ENCODE assay signal across 11 cellular contexts in the genomic region with DNA sequence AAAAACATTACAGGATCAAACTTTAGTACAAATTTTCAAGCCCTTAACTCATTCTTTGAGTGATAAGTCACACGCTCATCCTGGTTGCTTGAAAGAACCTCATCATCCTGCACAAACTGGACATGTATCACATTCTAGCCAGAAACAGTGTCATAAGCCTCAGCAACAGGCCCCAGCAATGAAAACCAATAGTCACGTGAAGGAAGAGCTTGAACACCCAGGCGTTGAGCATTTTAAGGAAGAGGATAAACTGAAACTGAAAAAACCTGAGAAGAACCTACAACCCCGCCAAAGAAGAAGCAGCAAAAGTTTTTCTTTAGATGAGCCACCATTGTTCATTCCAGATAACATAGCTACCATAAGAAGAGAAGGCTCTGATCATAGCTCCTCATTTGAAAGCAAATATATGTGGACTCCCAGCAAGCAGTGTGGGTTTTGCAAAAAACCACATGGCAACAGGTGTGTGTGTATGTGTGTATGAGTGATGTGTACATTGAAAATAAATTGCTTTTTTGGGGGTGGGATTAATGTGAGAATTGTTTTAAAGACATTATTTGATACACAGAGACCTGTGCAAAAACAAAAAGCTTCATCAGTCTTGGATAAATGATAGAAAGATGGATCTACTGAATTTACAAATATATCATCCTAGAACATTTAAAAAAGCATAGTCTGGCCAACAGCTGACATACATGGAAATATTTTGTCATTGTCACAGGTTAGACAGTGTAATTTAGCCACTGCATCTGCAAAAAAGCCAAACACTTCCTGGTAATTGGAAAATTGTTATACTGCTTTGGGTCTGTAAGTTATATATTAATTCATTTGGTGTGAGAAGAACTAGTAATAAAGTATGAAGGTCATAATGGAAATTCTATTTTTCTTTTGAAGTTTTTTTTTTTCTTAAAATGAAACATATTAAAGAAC. TPM values are rescaled to one million over a fixed set of nuclear protein-coding genes. Genes with fewer than 3 reads are reported as not detected.
DNase-seq lines count a peak whose midpoint lies in the region; ATAC-seq and TF ChIP-seq lines count a peak whose summit lies in the region.
"Had no signal": no experiment of that assay in that cellular context is flagged by ENCODE, and none has a peak within 500 bp of the region (broad histone marks: within the 10 kb centered on the region; RNA-seq: fewer than 3 reads in every experiment).

No MANE protein-coding gene starts in this region.

- no peak overlapping the region for H3K27ac ChIP-seq in Panc1 (ENCODE audit: low read length)
- H3K27ac ChIP-seq: esophagus squamous epithelium, thyroid gland had no signal

- in situ Hi-C loops in Panc1 (cut with HindIII; ENCODE audit: low pct_unique_long_range_greater_than_20kb, low sequenced_read_pairs) = no loop called here

- H3K9me3 Mint-ChIP-seq in activated CD8-positive, alpha-beta memory T cell treated with anti-CD3 and anti-CD28 coated beads, Interleukin-2, amount 10 ng/mL, durations not matched to agents 7 days and 5 days (ENCODE audit: low read depth) = no peaks in the 10 kb centered on the region
- no peaks in the 10 kb centered on the region for H3K9me3 Mint-ChIP-seq in stimulated activated naive CD8-positive, alpha-beta T cell treated with anti-CD3 and anti-CD28 coated beads, Interleukin-15, Interleukin-2, amounts not matched to agents 100 ng/mL and 50 ng/mL, for 24 hours

- TF ChIP-seq CTCF in Panc1 (IDR thresholded peaks at IDR 0.05) = no peak

- no peaks in the 10 kb centered on the region for H3K27me3 ChIP-seq in Panc1 (ENCODE audit: control insufficient read depth, insufficient read depth, low read length)
- H3K27me3 ChIP-seq: esophagus squamous epithelium, thyroid gland had no signal

- CTCF ChIA-PET in activated CD8-positive, alpha-beta memory T cell treated with anti-CD3 and anti-CD28 coated beads, Interleukin-2, amount 10 ng/mL, durations not matched to agents 7 days and 5 days (lab: Charles Lee) = interaction anchor here (0.8 to 1.8 kb wide), 4 partner anchors 18 to 111 kb away, joined by 3 to 4 read pairs (median 4); a partner anchor contains a TSS
- CTCF ChIA-PET in Panc1 (lab: Charles Lee) = no interaction called here

- no peaks in the 10 kb centered on the region for H3K4me1 ChIP-seq in Panc1 (ENCODE audit: control insufficient read depth, insufficient read depth, low read length)
- H3K4me1 ChIP-seq: esophagus squamous epithelium had no signal

- H3K36me3 Mint-ChIP-seq in activated CD8-positive, alpha-beta memory T cell treated with anti-CD3 and anti-CD28 coated beads, Interleukin-2, amount 10 ng/mL, durations not matched to agents 7 days and 5 days = peaks cover 39% of the 10 kb centered on the region
- peaks cover 58% of the 10 kb centered on the region for H3K36me3 Mint-ChIP-seq in stimulated activated naive CD8-positive, alpha-beta T cell treated with anti-CD3 and anti-CD28 coated beads, Interleukin-15, Interleukin-2, amounts not matched to agents 100 ng/mL and 50 ng/mL, for 24 hours (ENCODE audit: low read depth)

- H3K4me1 Mint-ChIP-seq in activated CD8-positive, alpha-beta memory T cell treated with anti-CD3 and anti-CD28 coated beads, Interleukin-2, amount 10 ng/mL, durations not matched to agents 7 days and 5 days = peaks cover 15% of the 10 kb centered on the region
- peaks cover 44% of the 10 kb centered on the region for H3K4me1 Mint-ChIP-seq in stimulated activated naive CD8-positive, alpha-beta T cell treated with anti-CD3 and anti-CD28 coated beads, Interleukin-15, Interleukin-2, amounts not matched to agents 100 ng/mL and 50 ng/mL, for 24 hours (ENCODE audit: low read depth)

- ATAC-seq in activated CD8-positive, alpha-beta memory T cell treated with anti-CD3 and anti-CD28 coated beads, Interleukin-2, amount 10 ng/mL, durations not matched to agents 7 days and 5 days = peak; percentile 36
- ATAC-seq in HG02970 (IDR thresholded peaks at IDR 0.05; ENCODE audit: low FRiP score, unreplicated experiment) = peak; percentile 51
- ATAC-seq in Panc1 = no peak

- DNase-seq in activated CD8-positive, alpha-beta memory T cell treated with anti-CD3 and anti-CD28 coated beads, Interleukin-2, amount 10 ng/mL, durations not matched to agents 7 days and 5 days = no peak
- DNase-seq in activated CD8-positive, alpha-beta memory T cell treated with anti-CD3 and anti-CD28 coated beads, Interleukin-2, amount 50 U/mL, for 48 hours = no peak
- DNase-seq in Panc1 (ENCODE audit: low read depth, low spot score) (no peak), NCI-H2227 treated with DMSO at 0.1 percent for 48 hours (lab: John Stamatoyannopoulos, UW) (no peak), NCI-H524 (lab: John Stamatoyannopoulos, UW) (no peak)
- DNase-seq in stimulated activated CD4-positive, alpha-beta T cell treated with anti-CD3 and anti-CD28 coated beads, Interleukin-2, amount 100 ng/mL, for 48 hours = no peak
- DNase-seq: esophagus squamous epithelium, posterior cingulate gyrus, thyroid gland had no signal

- peak overlapping the region; percentile 40 for H3K27ac Mint-ChIP-seq in activated CD8-positive, alpha-beta memory T cell treated with anti-CD3 and anti-CD28 coated beads, Interleukin-2, amount 10 ng/mL, durations not matched to agents 7 days and 5 days
- peak overlapping the region; percentile 54 for H3K27ac Mint-ChIP-seq in stimulated activated naive CD8-positive, alpha-beta T cell treated with anti-CD3 and anti-CD28 coated beads, Interleukin-15, Interleukin-2, amounts not matched to agents 100 ng/mL and 50 ng/mL, for 24 hours

- H3K27me3 Mint-ChIP-seq in activated CD8-positive, alpha-beta memory T cell treated with anti-CD3 and anti-CD28 coated beads, Interleukin-2, amount 10 ng/mL, durations not matched to agents 7 days and 5 days = no peaks in the 10 kb centered on the region
- H3K27me3 Mint-ChIP-seq in stimulated activated naive CD8-positive, alpha-beta T cell treated with anti-CD3 and anti-CD28 coated beads, Interleukin-15, Interleukin-2, amounts not matched to agents 100 ng/mL and 50 ng/mL, for 24 hours = no peaks in the 10 kb centered on the region

- no peaks in the 10 kb centered on the region for H3K9me3 ChIP-seq in Panc1 (ENCODE audit: control insufficient read depth, insufficient read depth, low read depth, low read length)
- H3K9me3 ChIP-seq: esophagus squamous epithelium, thyroid gland had no signal

- peak overlapping the region; percentile 13 for H3K4me3 Mint-ChIP-seq in activated CD8-positive, alpha-beta memory T cell treated with anti-CD3 and anti-CD28 coated beads, Interleukin-2, amount 10 ng/mL, durations not matched to agents 7 days and 5 days
- peak overlapping the region; percentile 4 for H3K4me3 Mint-ChIP-seq in stimulated activated naive CD8-positive, alpha-beta T cell treated with anti-CD3 and anti-CD28 coated beads, Interleukin-15, Interleukin-2, amounts not matched to agents 100 ng/mL and 50 ng/mL, for 24 hours

- intact Hi-C loops in Panc1 (cut with micrococcal nuclease; ENCODE audit: unreplicated experiment) = no loop called here

- BruUV-seq in Panc1 (replicated peaks; lab: Mats Ljungman, UMichigan) = TSS peak; percentile 52

- peaks cover 14% of the 10 kb centered on the region for H3K36me3 ChIP-seq in Panc1 (ENCODE audit: control insufficient read depth, insufficient read depth, low read length)

- no peak overlapping the region for H3K4me3 ChIP-seq in Panc1 (ENCODE audit: low read depth in 2 of 2, low read length in 2 of 2)
- H3K4me3 ChIP-seq: esophagus squamous epithelium, thyroid gland had no signal

- POLR2A ChIA-PET in Panc1 (lab: Charles Lee) = no interaction called here

RNA-seq across cellular contexts. Expression of a gene that starts 50.1 kb away (rescaled TPM):
- total RNA-seq in activated CD8-positive, alpha-beta memory T cell treated with anti-CD3 and anti-CD28 coated beads, Interleukin-2, amount 10 ng/mL, durations not matched to agents 7 days and 5 days = 10 to 100 TPM; 48.1 to 48.2 TPM
- total RNA-seq in Panc1 (2021; ENCODE audit: unreplicated experiment) = 40.0 TPM
- polyA plus RNA-seq in Panc1 (2012; ENCODE audit: insufficient read length) = 12.4 TPM
